In the genomic region with DNA sequence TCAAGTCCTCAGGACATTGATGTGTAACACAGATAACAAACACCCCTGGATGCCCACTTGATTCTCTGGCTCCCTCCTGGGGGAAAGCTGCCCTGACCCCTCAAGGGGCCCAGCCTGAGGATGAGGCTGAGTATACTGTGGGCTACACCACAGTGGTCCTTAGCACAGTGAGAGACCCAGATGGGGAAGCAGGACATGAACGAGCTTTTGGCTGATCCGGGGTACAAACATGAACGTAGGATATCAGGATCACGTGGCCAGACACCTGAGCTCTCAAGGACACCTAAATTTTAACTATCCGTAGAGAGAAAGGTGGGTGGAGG, we compare ENCODE assay signal across 2 cellular contexts.
TF ChIP-seq lines count a peak whose summit lies in the region.

No MANE protein-coding gene starts in this region.

TF ChIP-seq in SK-N-SH, 30 proteins besides CTCF, POLR2A, EP300 and RAD21 (continued from another document):
- TF ChIP-seq, protein P1, sequence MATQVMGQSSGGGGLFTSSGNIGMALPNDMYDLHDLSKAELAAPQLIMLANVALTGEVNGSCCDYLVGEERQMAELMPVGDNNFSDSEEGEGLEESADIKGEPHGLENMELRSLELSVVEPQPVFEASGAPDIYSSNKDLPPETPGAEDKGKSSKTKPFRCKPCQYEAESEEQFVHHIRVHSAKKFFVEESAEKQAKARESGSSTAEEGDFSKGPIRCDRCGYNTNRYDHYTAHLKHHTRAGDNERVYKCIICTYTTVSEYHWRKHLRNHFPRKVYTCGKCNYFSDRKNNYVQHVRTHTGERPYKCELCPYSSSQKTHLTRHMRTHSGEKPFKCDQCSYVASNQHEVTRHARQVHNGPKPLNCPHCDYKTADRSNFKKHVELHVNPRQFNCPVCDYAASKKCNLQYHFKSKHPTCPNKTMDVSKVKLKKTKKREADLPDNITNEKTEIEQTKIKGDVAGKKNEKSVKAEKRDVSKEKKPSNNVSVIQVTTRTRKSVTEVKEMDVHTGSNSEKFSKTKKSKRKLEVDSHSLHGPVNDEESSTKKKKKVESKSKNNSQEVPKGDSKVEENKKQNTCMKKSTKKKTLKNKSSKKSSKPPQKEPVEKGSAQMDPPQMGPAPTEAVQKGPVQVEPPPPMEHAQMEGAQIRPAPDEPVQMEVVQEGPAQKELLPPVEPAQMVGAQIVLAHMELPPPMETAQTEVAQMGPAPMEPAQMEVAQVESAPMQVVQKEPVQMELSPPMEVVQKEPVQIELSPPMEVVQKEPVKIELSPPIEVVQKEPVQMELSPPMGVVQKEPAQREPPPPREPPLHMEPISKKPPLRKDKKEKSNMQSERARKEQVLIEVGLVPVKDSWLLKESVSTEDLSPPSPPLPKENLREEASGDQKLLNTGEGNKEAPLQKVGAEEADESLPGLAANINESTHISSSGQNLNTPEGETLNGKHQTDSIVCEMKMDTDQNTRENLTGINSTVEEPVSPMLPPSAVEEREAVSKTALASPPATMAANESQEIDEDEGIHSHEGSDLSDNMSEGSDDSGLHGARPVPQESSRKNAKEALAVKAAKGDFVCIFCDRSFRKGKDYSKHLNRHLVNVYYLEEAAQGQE (IDR thresholded peaks at IDR 0.05; ENCODE audit: low read depth, low read length) = no peak
- TF ChIP-seq, protein P2, sequence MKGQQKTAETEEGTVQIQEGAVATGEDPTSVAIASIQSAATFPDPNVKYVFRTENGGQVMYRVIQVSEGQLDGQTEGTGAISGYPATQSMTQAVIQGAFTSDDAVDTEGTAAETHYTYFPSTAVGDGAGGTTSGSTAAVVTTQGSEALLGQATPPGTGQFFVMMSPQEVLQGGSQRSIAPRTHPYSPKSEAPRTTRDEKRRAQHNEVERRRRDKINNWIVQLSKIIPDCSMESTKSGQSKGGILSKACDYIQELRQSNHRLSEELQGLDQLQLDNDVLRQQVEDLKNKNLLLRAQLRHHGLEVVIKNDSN (IDR thresholded peaks at IDR 0.05; ENCODE audit: borderline replicate concordance, low read depth) = no peak
- TF ChIP-seq RFX5 (IDR thresholded peaks at IDR 0.05; ENCODE audit: low read length) (no peak), SMC3 (IDR thresholded peaks at IDR 0.05; ENCODE audit: low read depth, low read length) (no peak), JUND (IDR thresholded peaks at IDR 0.05) (no peak), GABPA (IDR thresholded peaks at IDR 0.05; ENCODE audit: low read depth) (no peak), EZH2phosphoT487 (IDR thresholded peaks at IDR 0.05; ENCODE audit: borderline replicate concordance, low read depth) (no peak), TAF1 (IDR thresholded peaks at IDR 0.05; ENCODE audit: borderline replicate concordance, low read depth, low read length) (no peak)

TF ChIP-seq in SK-N-SH treated with all-trans-retinoic acid at 6 μM for 48 hours, 23 proteins besides CTCF, POLR2A, EP300 and RAD21 (continued from another document):
- TF ChIP-seq, protein P3, sequence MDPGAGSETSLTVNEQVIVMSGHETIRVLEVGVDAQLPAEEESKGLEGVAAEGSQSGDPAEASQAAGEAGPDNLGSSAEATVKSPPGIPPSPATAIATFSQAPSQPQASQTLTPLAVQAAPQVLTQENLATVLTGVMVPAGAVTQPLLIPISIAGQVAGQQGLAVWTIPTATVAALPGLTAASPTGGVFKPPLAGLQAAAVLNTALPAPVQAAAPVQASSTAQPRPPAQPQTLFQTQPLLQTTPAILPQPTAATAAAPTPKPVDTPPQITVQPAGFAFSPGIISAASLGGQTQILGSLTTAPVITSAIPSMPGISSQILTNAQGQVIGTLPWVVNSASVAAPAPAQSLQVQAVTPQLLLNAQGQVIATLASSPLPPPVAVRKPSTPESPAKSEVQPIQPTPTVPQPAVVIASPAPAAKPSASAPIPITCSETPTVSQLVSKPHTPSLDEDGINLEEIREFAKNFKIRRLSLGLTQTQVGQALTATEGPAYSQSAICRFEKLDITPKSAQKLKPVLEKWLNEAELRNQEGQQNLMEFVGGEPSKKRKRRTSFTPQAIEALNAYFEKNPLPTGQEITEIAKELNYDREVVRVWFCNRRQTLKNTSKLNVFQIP (CRISPR knock-in tag; IDR thresholded peaks at IDR 0.05; ENCODE audit: borderline replicate concordance, low read depth) = no peak
- TF ChIP-seq TCF4 (CRISPR knock-in tag; IDR thresholded peaks at IDR 0.05; ENCODE audit: borderline replicate concordance) (no peak), BACH2 (CRISPR knock-in tag; IDR thresholded peaks at IDR 0.05; ENCODE audit: borderline replicate concordance) (no peak), ZC3H10 (CRISPR knock-in tag; IDR thresholded peaks at IDR 0.05) (no peak), PPARA (CRISPR knock-in tag; IDR thresholded peaks at IDR 0.05; ENCODE audit: borderline replicate concordance) (no peak), SNAI2 (CRISPR knock-in tag; IDR thresholded peaks at IDR 0.05) (no peak), TOX (CRISPR knock-in tag; IDR thresholded peaks at IDR 0.05; ENCODE audit: borderline replicate concordance) (no peak), ESRRG (CRISPR knock-in tag; IDR thresholded peaks at IDR 0.05) (no peak)
- TF ChIP-seq, protein P4, sequence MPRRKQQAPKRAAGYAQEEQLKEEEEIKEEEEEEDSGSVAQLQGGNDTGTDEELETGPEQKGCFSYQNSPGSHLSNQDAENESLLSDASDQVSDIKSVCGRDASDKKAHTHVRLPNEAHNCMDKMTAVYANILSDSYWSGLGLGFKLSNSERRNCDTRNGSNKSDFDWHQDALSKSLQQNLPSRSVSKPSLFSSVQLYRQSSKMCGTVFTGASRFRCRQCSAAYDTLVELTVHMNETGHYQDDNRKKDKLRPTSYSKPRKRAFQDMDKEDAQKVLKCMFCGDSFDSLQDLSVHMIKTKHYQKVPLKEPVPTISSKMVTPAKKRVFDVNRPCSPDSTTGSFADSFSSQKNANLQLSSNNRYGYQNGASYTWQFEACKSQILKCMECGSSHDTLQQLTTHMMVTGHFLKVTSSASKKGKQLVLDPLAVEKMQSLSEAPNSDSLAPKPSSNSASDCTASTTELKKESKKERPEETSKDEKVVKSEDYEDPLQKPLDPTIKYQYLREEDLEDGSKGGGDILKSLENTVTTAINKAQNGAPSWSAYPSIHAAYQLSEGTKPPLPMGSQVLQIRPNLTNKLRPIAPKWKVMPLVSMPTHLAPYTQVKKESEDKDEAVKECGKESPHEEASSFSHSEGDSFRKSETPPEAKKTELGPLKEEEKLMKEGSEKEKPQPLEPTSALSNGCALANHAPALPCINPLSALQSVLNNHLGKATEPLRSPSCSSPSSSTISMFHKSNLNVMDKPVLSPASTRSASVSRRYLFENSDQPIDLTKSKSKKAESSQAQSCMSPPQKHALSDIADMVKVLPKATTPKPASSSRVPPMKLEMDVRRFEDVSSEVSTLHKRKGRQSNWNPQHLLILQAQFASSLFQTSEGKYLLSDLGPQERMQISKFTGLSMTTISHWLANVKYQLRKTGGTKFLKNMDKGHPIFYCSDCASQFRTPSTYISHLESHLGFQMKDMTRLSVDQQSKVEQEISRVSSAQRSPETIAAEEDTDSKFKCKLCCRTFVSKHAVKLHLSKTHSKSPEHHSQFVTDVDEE (CRISPR knock-in tag; IDR thresholded peaks at IDR 0.05) = no peak
